ENCODE assay signal across 19 cellular contexts in the genomic region with DNA sequence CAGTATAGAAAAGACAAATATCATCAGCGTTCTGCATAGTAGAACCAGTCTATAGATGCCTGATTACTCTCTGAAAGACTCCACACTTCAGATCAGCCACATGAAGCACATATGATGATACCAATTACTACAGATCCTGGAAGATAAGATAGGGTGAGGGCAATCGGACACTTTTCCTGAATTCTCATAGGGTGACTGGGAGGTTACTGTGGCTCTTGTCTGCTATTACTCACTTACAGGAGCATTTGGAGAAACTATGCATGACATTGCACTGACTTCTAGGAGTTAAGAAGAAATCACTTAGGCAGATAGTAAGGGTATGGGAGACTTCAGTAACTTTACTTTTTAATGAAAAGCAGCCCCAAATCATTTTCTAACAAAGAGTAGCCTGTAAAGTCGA.
"Had no signal": no experiment of that assay in that cellular context is flagged by ENCODE, and none has a peak within 500 bp of the region (broad histone marks: within the 10 kb centered on the region; RNA-seq: fewer than 3 reads in every experiment).

No MANE protein-coding gene starts in this region.

- H3K27ac ChIP-seq: epithelial cell of prostate, heart right ventricle, left lung, vagina had no signal

- DNase-seq: activated CD4-positive, alpha-beta memory T cell treated with anti-CD3 and anti-CD28 coated beads, Interleukin-2, amount 10 ng/mL, durations not matched to agents 7 days and 5 days; activated CD4-positive, alpha-beta T cell treated with anti-CD3 and anti-CD28 coated beads for 48 hours; activated effector memory CD4-positive, alpha-beta T cell treated with Interleukin-2 at 50 U/mL for 16 hours; activated naive CD4-positive, alpha-beta T cell treated with anti-CD3 and anti-CD28 coated beads for 36 hours; activated naive CD8-positive, alpha-beta T cell treated with anti-CD3 and anti-CD28 coated beads, Interleukin-2, amount 10 ng/mL, durations not matched to agents 7 days and 5 days; activated T-cell treated with anti-CD3 and anti-CD28 coated beads, Interleukin-2, amount 50 U/mL, for 72 hours; amygdala; cortex of kidney; heart right ventricle; left lung; naive thymus-derived CD4-positive, alpha-beta T cell; small intestine; stimulated activated CD4-positive, alpha-beta T cell treated with anti-CD3 and anti-CD28 coated beads, Interleukin-2, amount 100 ng/mL, for 48 hours; stimulated activated CD8-positive, alpha-beta memory T cell treated with anti-CD3 and anti-CD28 coated beads, Interleukin-4, amount 100 ng/mL, for 48 hours; stimulated activated naive B cell treated with anti-CD40 and anti-IgM and Interleukin-4, amounts not matched to agents 10 μg/mL and 1 μg/mL and 100 μg/mL, for 72 hours had no signal

- ATAC-seq: activated T-cell treated with anti-CD3 and anti-CD28 coated beads, Interleukin-2, amount 50 U/mL, for 72 hours; heart right ventricle; left lung; naive thymus-derived CD4-positive, alpha-beta T cell; sciatic nerve; stimulated activated naive B cell treated with anti-CD40 and anti-IgM and Interleukin-4, amounts not matched to agents 10 μg/mL and 1 μg/mL and 100 μg/mL, for 72 hours had no signal

- H3K4me1 ChIP-seq: heart right ventricle, left lung, vagina had no signal

- H3K9me3 ChIP-seq: vagina had no signal

- H3K4me3 ChIP-seq: heart right ventricle, left lung, lung, vagina had no signal

- H3K36me3 ChIP-seq: heart right ventricle, left lung, vagina had no signal

- H3K27me3 ChIP-seq: left lung, vagina had no signal
